Comparison of ENCODE assay signal across 7 cellular contexts in genomic region chr17:55356440-55357328, GRCh38.
DNase-seq lines count a peak whose midpoint lies in the region; ATAC-seq and TF ChIP-seq lines count a peak whose summit lies in the region.

No MANE protein-coding gene starts in this region.

- in situ Hi-C loops in GM13976 (cut with MboI; ENCODE audit: low sequenced_read_pairs, unreplicated experiment) = loop anchor here (10.0 kb wide), 2 partner anchors 158 to 362 kb away; partner anchors contain the start of gene SMIM36

- H3K4me3 Mint-ChIP-seq in activated naive CD8-positive, alpha-beta T cell treated with anti-CD3 and anti-CD28 coated beads for 36 hours = no peak overlapping the region

- 32 to 34% methylated on average over 3 of the region's 3 CpGs for WGBS in heart right ventricle, 2 donors

- H3K27me3 ChIP-seq in heart right ventricle = no peaks in the 10 kb centered on the region

- peaks cover 8% of the 10 kb centered on the region for H3K27me3 Mint-ChIP-seq in activated naive CD8-positive, alpha-beta T cell treated with anti-CD3 and anti-CD28 coated beads for 36 hours

- intact Hi-C loops in heart right ventricle (cut with DNase I) (loop anchor here (2.0 to 10.0 kb wide), 4 partner anchors 122 to 158 kb away; partner anchors contain the start of gene SMIM36 (in 9 of the 10)), sciatic nerve (cut with DNase I) (loop anchor here (10.0 kb wide), 1 partner anchor 158 kb away; the partner anchor contains the start of gene SMIM36)

- peaks cover 2% of the 10 kb centered on the region for H3K4me1 Mint-ChIP-seq in activated naive CD8-positive, alpha-beta T cell treated with anti-CD3 and anti-CD28 coated beads for 36 hours

- H3K36me3 ChIP-seq in heart right ventricle = no peaks in the 10 kb centered on the region

- no peaks in the 10 kb centered on the region for H3K36me3 Mint-ChIP-seq in activated naive CD8-positive, alpha-beta T cell treated with anti-CD3 and anti-CD28 coated beads for 36 hours

- no peak overlapping the region for H3K27ac Mint-ChIP-seq in activated naive CD8-positive, alpha-beta T cell treated with anti-CD3 and anti-CD28 coated beads for 36 hours

- peak; percentile 76 for TF ChIP-seq CTCF in GM13976 (IDR thresholded peaks at IDR 0.05; ENCODE audit: borderline replicate concordance, control extremely low read depth, extremely low read depth, insufficient read depth, missing control alignments)
- TF ChIP-seq CTCF in heart right ventricle (IDR thresholded peaks at IDR 0.05) = peak; percentile 41 to 86 (median 79)

- H3K9me3 Mint-ChIP-seq in activated naive CD8-positive, alpha-beta T cell treated with anti-CD3 and anti-CD28 coated beads for 36 hours = peaks cover 10% of the 10 kb centered on the region

- H3K27ac ChIP-seq in heart right ventricle = no peak overlapping the region

- no peaks in the 10 kb centered on the region for H3K4me1 ChIP-seq in heart right ventricle

- no peak overlapping the region for H3K4me3 ChIP-seq in heart right ventricle

- peaks cover 0 to 19% (median 6%) of the 10 kb centered on the region in 11 donors for H3K9me3 ChIP-seq in heart right ventricle

- ATAC-seq in HG02678 (IDR thresholded peaks at IDR 0.05; ENCODE audit: unreplicated experiment) (peak; percentile 96), heart right ventricle (peak in 7 of 8 donors; percentile 64 to 83 (median 74)), sciatic nerve (peak; percentile 72)

- DNase-seq in GM13976 (ENCODE audit: low spot score) = peak; percentile 68
- peak; percentile 72 for DNase-seq in NCI-H1092 treated with DMSO at 0.1 percent for 48 hours (lab: John Stamatoyannopoulos, UW)
- DNase-seq in SKM-1 treated with dmso at 0.1 percent for 144 hours (lab: John Stamatoyannopoulos, UW; ENCODE audit: unreplicated experiment) = peak; percentile 66
- peak; percentile 49 for DNase-seq in activated naive CD8-positive, alpha-beta T cell treated with anti-CD3 and anti-CD28 coated beads for 36 hours
- DNase-seq in heart right ventricle = peak; percentile 23 to 68
- DNase-seq in sciatic nerve (ENCODE audit: low spot score) = peak; percentile 77
